ENCODE assay signal across 22 cellular contexts in the genomic region with DNA sequence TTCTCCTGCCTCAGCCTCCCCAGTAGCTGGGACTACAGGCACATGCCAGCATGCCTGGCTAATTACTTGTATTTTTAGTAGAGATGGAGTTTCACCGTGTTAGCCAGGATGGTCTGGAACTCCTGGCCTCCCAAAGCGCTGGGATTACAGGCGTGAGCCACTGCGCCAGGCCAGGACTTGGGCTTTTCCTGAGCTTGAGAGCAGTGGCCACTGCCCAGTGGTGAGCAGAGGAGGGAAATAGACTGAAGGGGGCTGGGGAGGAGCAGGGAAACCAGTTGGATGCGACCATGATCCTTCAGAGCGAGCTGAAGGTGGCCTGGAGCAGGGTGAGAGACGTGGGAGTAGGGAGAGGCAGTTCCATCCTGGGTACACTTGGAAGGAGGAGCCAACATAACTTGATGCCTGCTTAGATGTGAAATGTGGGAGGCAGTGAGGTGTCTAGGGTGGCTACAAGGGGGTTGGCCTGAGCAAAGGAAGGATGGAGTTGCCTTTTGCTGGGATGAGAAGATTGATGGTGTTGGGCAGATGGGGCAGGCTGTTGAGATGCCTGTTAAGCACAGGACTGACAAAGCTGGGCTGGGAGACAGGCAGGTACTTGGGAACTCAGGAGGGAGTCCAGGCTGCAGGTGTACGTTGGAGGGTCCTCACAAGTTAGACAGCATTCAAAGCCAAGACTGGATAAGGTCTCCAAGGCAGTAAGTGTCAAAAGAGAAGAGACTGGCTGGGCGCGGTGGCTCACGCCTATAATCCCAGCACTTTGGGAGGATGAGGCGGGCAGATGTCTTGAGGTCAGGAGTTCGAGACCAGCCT.
"Had no signal": no experiment of that assay in that cellular context is flagged by ENCODE, and none has a peak within 500 bp of the region (broad histone marks: within the 10 kb centered on the region; RNA-seq: fewer than 3 reads in every experiment).

No MANE protein-coding gene starts in this region.

- H3K27ac ChIP-seq: gastrocnemius medialis, sigmoid colon, thoracic aorta, WERI-Rb-1 had no signal

- DNase-seq: activated CD4-positive, alpha-beta T cell treated with anti-CD3 and anti-CD28 coated beads, Interleukin-2, amount 50 U/mL, for 1 hour; activated CD4-positive, CD25-positive, alpha-beta regulatory T cell treated with anti-CD3 and anti-CD28 coated beads, Interleukin-2, amount 50 U/mL, for 72 hours; activated effector memory CD4-positive, alpha-beta T cell treated with anti-CD3 and anti-CD28 coated beads, Interleukin-2, amount 50 U/mL, for 16 hours; activated naive CD4-positive, alpha-beta T cell treated with anti-CD3 and anti-CD28 coated beads, Interleukin-2, amount 10 ng/mL, durations not matched to agents 7 days and 5 days; activated T-cell treated with anti-CD3 and anti-CD28 coated beads for 4 hours; anterior cingulate cortex; effector CD8-positive, alpha-beta T cell; gastrocnemius medialis; hippocampal formation; mesendoderm; naive B cell; occipital lobe; sigmoid colon; stimulated activated CD4-positive, alpha-beta T cell treated with anti-CD3 and anti-CD28 coated beads, Interleukin-2, amount 100 ng/mL, for 48 hours; stimulated activated naive CD4-positive, alpha-beta T cell; T-helper 1 cell; WERI-Rb-1 had no signal

- H3K27me3 ChIP-seq: gastrocnemius medialis, sigmoid colon had no signal

- H3K4me3 ChIP-seq: gastrocnemius medialis, sigmoid colon, smooth muscle cell, thoracic aorta had no signal

- H3K36me3 ChIP-seq: gastrocnemius medialis, sigmoid colon, thoracic aorta, WERI-Rb-1 had no signal

- H3K36me3 Mint-ChIP-seq: activated naive CD4-positive, alpha-beta T cell treated with anti-CD3 and anti-CD28 coated beads, Interleukin-2, amount 10 ng/mL, durations not matched to agents 7 days and 5 days; brain; naive B cell had no signal

- H3K4me1 Mint-ChIP-seq: activated naive CD4-positive, alpha-beta T cell treated with anti-CD3 and anti-CD28 coated beads, Interleukin-2, amount 10 ng/mL, durations not matched to agents 7 days and 5 days; brain; naive B cell had no signal

- H3K9me3 Mint-ChIP-seq: activated naive CD4-positive, alpha-beta T cell treated with anti-CD3 and anti-CD28 coated beads, Interleukin-2, amount 10 ng/mL, durations not matched to agents 7 days and 5 days; dendritic cell treated with granulocyte-macrophage colony-stimulating factor and Interleukin-4, amounts not matched to agents 40 ng/mL and 50 ng/mL, for 4 days; naive B cell had no signal

- H3K27ac Mint-ChIP-seq: activated naive CD4-positive, alpha-beta T cell treated with anti-CD3 and anti-CD28 coated beads, Interleukin-2, amount 10 ng/mL, durations not matched to agents 7 days and 5 days; brain; dendritic cell treated with granulocyte-macrophage colony-stimulating factor and Interleukin-4, amounts not matched to agents 40 ng/mL and 50 ng/mL, for 4 days had no signal

- ATAC-seq: esophagus mucosa, gastrocnemius medialis had no signal

- H3K4me3 Mint-ChIP-seq: activated naive CD4-positive, alpha-beta T cell treated with anti-CD3 and anti-CD28 coated beads, Interleukin-2, amount 10 ng/mL, durations not matched to agents 7 days and 5 days; brain; dendritic cell treated with granulocyte-macrophage colony-stimulating factor and Interleukin-4, amounts not matched to agents 40 ng/mL and 50 ng/mL, for 4 days; naive B cell had no signal

- H3K9me3 ChIP-seq: gastrocnemius medialis, sigmoid colon, thoracic aorta had no signal

- H3K4me1 ChIP-seq: gastrocnemius medialis, sigmoid colon had no signal
